17 cellular contexts compared by ENCODE assay signal in the genomic region with DNA sequence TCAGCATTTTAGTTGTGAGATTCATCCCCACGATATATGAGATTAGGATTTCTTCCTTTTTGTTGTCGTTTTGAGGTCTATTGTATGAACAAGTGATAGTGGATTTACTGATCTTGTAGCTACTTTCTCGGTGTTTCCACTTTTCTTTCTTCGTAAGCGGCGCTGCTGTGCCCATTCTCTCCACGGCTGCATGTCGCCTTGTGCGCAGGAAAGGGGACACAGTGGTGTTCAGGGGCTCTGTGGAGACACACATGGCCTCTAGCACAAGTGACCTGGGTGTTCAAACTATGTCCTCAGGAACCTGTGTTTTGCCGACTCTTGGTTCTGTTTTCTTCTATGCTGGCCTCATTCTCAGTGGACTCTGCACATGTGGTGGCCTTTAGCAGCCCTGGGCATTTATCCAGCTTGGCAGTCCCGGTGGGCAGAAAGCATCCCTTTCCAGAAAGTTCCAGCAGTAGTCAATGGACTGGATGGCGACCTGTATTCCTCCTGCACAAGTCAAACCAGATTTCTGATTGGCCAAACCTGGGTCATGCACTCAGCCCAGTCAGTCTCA. TPM values are rescaled to one million over a fixed set of nuclear protein-coding genes. Genes with fewer than 3 reads are reported as not detected.
A peak's percentile ranks its signal among the peaks of the same experiment; 100 is the strongest.
DNase-seq lines count a peak whose midpoint lies in the region; ATAC-seq and TF ChIP-seq lines count a peak whose summit lies in the region.
"Had no signal": no experiment of that assay in that cellular context is flagged by ENCODE, and none has a peak within 500 bp of the region (broad histone marks: within the 10 kb centered on the region; RNA-seq: fewer than 3 reads in every experiment).

No MANE protein-coding gene starts in this region.

- H3K4me3 ChIP-seq in Karpas-422 (ENCODE audit: low read length), result no peak overlapping the region
- H3K4me3 ChIP-seq: BLaER1 treated with 17β-estradiol and CSF1 and Interleukin-3, amounts not matched to agents 10 nM and 100 nM; GM23338 had no signal

- H3K9me3 Mint-ChIP-seq in CD14-positive monocyte, result peaks cover 0 to 8% (median 7%) of the 10 kb centered on the region in 7 donors
- H3K9me3 Mint-ChIP-seq in naive thymus-derived CD8-positive, alpha-beta T cell, result no peaks in the 10 kb centered on the region
- H3K9me3 Mint-ChIP-seq: CD8-positive, alpha-beta T cell had no signal

- H3K4me2 ChIP-seq in Karpas-422 (ENCODE audit: low read depth, low read length, poor library complexity, severe bottlenecking), result no peak overlapping the region
- H3K4me2 ChIP-seq: GM23338 had no signal

- no peak overlapping the region for H3K9ac ChIP-seq in Karpas-422 (ENCODE audit: low read length)

- no peaks in the 10 kb centered on the region for H3K9me3 ChIP-seq in Karpas-422 (ENCODE audit: low read length)

- peaks cover 3 to 22% (median 17%) of the 10 kb centered on the region in 3 donors for H3K27me3 Mint-ChIP-seq in CD14-positive monocyte (ENCODE audit: low read depth in 3 of 3)
- H3K27me3 Mint-ChIP-seq in naive thymus-derived CD8-positive, alpha-beta T cell, result peaks cover 0 to 2% (median 0%) of the 10 kb centered on the region in 5 donors

- no peak overlapping the region for H3K27ac ChIP-seq in Karpas-422 (ENCODE audit: low read length)

- peaks cover 45% of the 10 kb centered on the region for H3K4me1 Mint-ChIP-seq in CD14-positive monocyte
- peaks cover 17 to 25% (median 21%) of the 10 kb centered on the region in 4 donors for H3K4me1 Mint-ChIP-seq in naive thymus-derived CD8-positive, alpha-beta T cell

- H2AFZ ChIP-seq in Karpas-422 (ENCODE audit: low read length), result no peak overlapping the region
- H2AFZ ChIP-seq: GM23338 had no signal

- H4K20me1 ChIP-seq in Karpas-422 (ENCODE audit: insufficient read depth, low read depth, low read length), result no peaks in the 10 kb centered on the region
- H4K20me1 ChIP-seq: BLaER1 treated with 17β-estradiol and CSF1 and Interleukin-3, amounts not matched to agents 10 nM and 100 nM had no signal

- H3K79me2 ChIP-seq in Karpas-422 (ENCODE audit: low read length), result no peaks in the 10 kb centered on the region

- peak overlapping the region in 4 of 7 donors; percentile 22 to 70 (median 50) for H3K27ac Mint-ChIP-seq in CD14-positive monocyte
- peak overlapping the region in 8 of 10 donors; percentile 28 to 92 (median 72) for H3K27ac Mint-ChIP-seq in naive thymus-derived CD8-positive, alpha-beta T cell
- H3K27ac Mint-ChIP-seq: CD8-positive, alpha-beta T cell; GM23338 had no signal

- no peak for TF ChIP-seq CTCF in CD14-positive monocyte (IDR thresholded peaks at IDR 0.05)

- peaks cover 13% of the 10 kb centered on the region for H3K4me1 ChIP-seq in Karpas-422 (ENCODE audit: low read length)

- H3K36me3 ChIP-seq in Karpas-422 (ENCODE audit: insufficient read depth, low read length), result no peaks in the 10 kb centered on the region

- H3K4me3 Mint-ChIP-seq in CD14-positive monocyte, result no peak overlapping the region
- no peak overlapping the region for H3K4me3 Mint-ChIP-seq in naive thymus-derived CD8-positive, alpha-beta T cell
- H3K4me3 Mint-ChIP-seq: CD8-positive, alpha-beta T cell; GM23338 had no signal

- DNase-seq in CD14-positive monocyte (ENCODE audit: low spot score) (no peak), Karpas-422 (peak; percentile 30), islet precursor cell (peak; percentile 40), NCI-H1092 treated with DMSO at 0.1 percent for 48 hours (lab: John Stamatoyannopoulos, UW) (no peak), NCI-H526 (lab: John Stamatoyannopoulos, UW) (no peak)
- DNase-seq in naive thymus-derived CD8-positive, alpha-beta T cell, result no peak
- DNase-seq: 8988T; CD8-positive, alpha-beta T cell; COR-L47; DMS153; DMS79 treated with DMSO at 0.1 percent for 48 hours; EL; H7 had no signal

- peaks cover 6 to 21% of the 10 kb centered on the region in 2 donors for H3K36me3 Mint-ChIP-seq in CD14-positive monocyte
- no peaks in the 10 kb centered on the region for H3K36me3 Mint-ChIP-seq in naive thymus-derived CD8-positive, alpha-beta T cell
- H3K36me3 Mint-ChIP-seq: CD8-positive, alpha-beta T cell had no signal

- intact Hi-C loops in CD14-positive monocyte (cut with micrococcal nuclease), result loop anchor here (5.0 to 10.0 kb wide), 3 partner anchors 73 to 804 kb away; partner anchors contain the start of gene TCP11L2 (in 1 of the 2)

- POLR2A ChIA-PET in naive thymus-derived CD8-positive, alpha-beta T cell (lab: Charles Lee), result interaction anchor here (2.9 to 8.0 kb wide), 3 partner anchors 18 to 129 kb away, joined by 14 to 115 read pairs (median 63); partner anchors contain the start of genes CKAP4, POLR3B and TCP11L2

- ATAC-seq in naive thymus-derived CD8-positive, alpha-beta T cell, result no peak
- ATAC-seq in HG03139 (IDR thresholded peaks at IDR 0.05; ENCODE audit: unreplicated experiment), result no peak
- no peak for ATAC-seq in HG03571 (IDR thresholded peaks at IDR 0.05; ENCODE audit: unreplicated experiment)
- ATAC-seq: CD8-positive, alpha-beta T cell; GM23338 had no signal

- no peaks in the 10 kb centered on the region for H3K9me2 ChIP-seq in Karpas-422 (replicated peaks; ENCODE audit: insufficient read depth, low read length)

- no peaks in the 10 kb centered on the region for H3K27me3 ChIP-seq in Karpas-422 (ENCODE audit: low read length)
- H3K27me3 ChIP-seq: BLaER1 treated with 17β-estradiol and CSF1 and Interleukin-3, amounts not matched to agents 10 nM and 100 nM had no signal

RNA-seq across cellular contexts. Expression of gene CKAP4, which starts 18.7 kb away (rescaled TPM):
- polyA plus RNA-seq in CD14-positive monocyte, result 10 to 100 TPM; 46.9 to 59.4 TPM
- total RNA-seq in Karpas-422 (2014; rRNA removed; shearing (Covaris generic); ENCODE audit: low replicate concordance), result not detected in 2 replicates
- 10 to 100 TPM; 13.7 to 14.4 TPM for total RNA-seq in naive thymus-derived CD8-positive, alpha-beta T cell
- polyA plus RNA-seq in naive thymus-derived CD8-positive, alpha-beta T cell, result 10 to 100 TPM; 11.2 to 11.9 (median 11.2) TPM

Comparison
In these comparisons a context has a peak if more than half of its experiments do, and no peak if none do; other contexts are left out.
1. DNase-seq: peak in Karpas-422 (single experiment) and islet precursor cell (single experiment); none in CD14-positive monocyte (single experiment), naive thymus-derived CD8-positive, alpha-beta T cell (0 of 10), NCI-H1092 treated with DMSO at 0.1 percent for 48 hours (single experiment) and NCI-H526 (0 of 2).
2. RNA of gene CKAP4, which starts 18.7 kb away (total RNA-seq): 13.7 to 14.4 TPM in naive thymus-derived CD8-positive, alpha-beta T cell; not detected in Karpas-422; every median in the first group is over 10 times any median in the second.